14 cellular contexts compared by ENCODE assay signal in genomic region chr18:79466591-79466990, GRCh38.
DNase-seq lines count a peak whose midpoint lies in the region; ATAC-seq and FAIRE-seq lines count a peak whose summit lies in the region.
"Had no signal": no experiment of that assay in that cellular context is flagged by ENCODE, and none has a peak within 500 bp of the region (broad histone marks: within the 10 kb centered on the region; RNA-seq: fewer than 3 reads in every experiment).

No MANE protein-coding gene starts in this region.

- no peaks in the 10 kb centered on the region for H3K79me1 ChIP-seq in mesendoderm (ENCODE audit: low read length)

- no peak overlapping the region for H4K5ac ChIP-seq in mesendoderm (ENCODE audit: low read length)

- H3K4me2 ChIP-seq in mesendoderm (ENCODE audit: low read length) = no peak overlapping the region

- no peak overlapping the region for H3K4ac ChIP-seq in mesendoderm (ENCODE audit: low read depth, low read length)

- no peak overlapping the region for H3K18ac ChIP-seq in mesendoderm (ENCODE audit: low read length)

- H3K79me2 ChIP-seq in mesendoderm (ENCODE audit: control insufficient read depth, insufficient read depth, low read length) = no peaks in the 10 kb centered on the region

- FAIRE-seq in frontal cortex (lab: Jason Lieb, UNC) = no peak

- H4K8ac ChIP-seq in mesendoderm (ENCODE audit: low read depth, low read length) = no peak overlapping the region

- no peak overlapping the region for H2BK15ac ChIP-seq in mesendoderm (replicated peaks; ENCODE audit: low read depth)

- WGBS in mesendoderm (ENCODE audit: extremely low coverage, insufficient coverage, low lambda C conversion rate) = no CpG with 5 or more reads among the region's 16 CpGs

- no peak overlapping the region for H3K4me3 ChIP-seq in mesendoderm (ENCODE audit: low read length)
- H3K4me3 ChIP-seq: adrenal gland, ovary had no signal

- no peak overlapping the region for H3K27ac ChIP-seq in mesendoderm (ENCODE audit: low read depth, low read length)
- H3K27ac ChIP-seq: adrenal gland, foreskin keratinocyte, ovary had no signal

- H3K56ac ChIP-seq in mesendoderm (ENCODE audit: low read length) = no peak overlapping the region

- ATAC-seq in GM18511 (IDR thresholded peaks at IDR 0.05; ENCODE audit: unreplicated experiment) (peak; percentile 56), GM21528 (IDR thresholded peaks at IDR 0.05; ENCODE audit: low FRiP score, unreplicated experiment) (peak; percentile 39), HG03520 (IDR thresholded peaks at IDR 0.05; ENCODE audit: unreplicated experiment) (peak; percentile 53)
- ATAC-seq: foreskin keratinocyte, left lobe of liver had no signal

- H2BK120ac ChIP-seq in mesendoderm (ENCODE audit: low read depth, low read length) = no peak overlapping the region

- peak overlapping the region; percentile 45 for H3K23ac ChIP-seq in mesendoderm (ENCODE audit: low read length)

- H3K9ac ChIP-seq in mesendoderm (ENCODE audit: low read length) = no peak overlapping the region

- no peak overlapping the region for H2BK5ac ChIP-seq in mesendoderm (ENCODE audit: low read length)

- no peak for DNase-seq in mesendoderm
- DNase-seq in stimulated activated naive CD4-positive, alpha-beta T cell (lab: John Stamatoyannopoulos, UW) = no peak
- no peak for DNase-seq in SHP77 treated with DMSO at 0.1 percent for 48 hours (lab: John Stamatoyannopoulos, UW)
- DNase-seq in NCI-H69 (lab: John Stamatoyannopoulos, UW) = no peak
- no peak for DNase-seq in frontal cortex (ENCODE audit: low spot score in 2 of 2)
- DNase-seq: adrenal gland, foreskin keratinocyte, NCI-H526 treated with DMSO at 0.1 percent for 48 hours, ovary, T-helper 1 cell had no signal

- no peak overlapping the region for H2AK5ac ChIP-seq in mesendoderm (ENCODE audit: low read length)

- no peaks in the 10 kb centered on the region for H3K4me1 ChIP-seq in mesendoderm (ENCODE audit: control insufficient read depth, low read depth, low read length)
- H3K4me1 ChIP-seq: adrenal gland, foreskin keratinocyte had no signal

- peaks cover 1% of the 10 kb centered on the region for H3K36me3 ChIP-seq in mesendoderm (ENCODE audit: control insufficient read depth, insufficient read depth, low read length)
- H3K36me3 ChIP-seq: ovary had no signal

- H3K27me3 ChIP-seq in mesendoderm (ENCODE audit: insufficient read depth, low read length, poor library complexity) = no peaks in the 10 kb centered on the region
- H3K27me3 ChIP-seq: adrenal gland, foreskin keratinocyte, ovary had no signal
